10 cellular contexts compared by ENCODE assay signal in the genomic region with DNA sequence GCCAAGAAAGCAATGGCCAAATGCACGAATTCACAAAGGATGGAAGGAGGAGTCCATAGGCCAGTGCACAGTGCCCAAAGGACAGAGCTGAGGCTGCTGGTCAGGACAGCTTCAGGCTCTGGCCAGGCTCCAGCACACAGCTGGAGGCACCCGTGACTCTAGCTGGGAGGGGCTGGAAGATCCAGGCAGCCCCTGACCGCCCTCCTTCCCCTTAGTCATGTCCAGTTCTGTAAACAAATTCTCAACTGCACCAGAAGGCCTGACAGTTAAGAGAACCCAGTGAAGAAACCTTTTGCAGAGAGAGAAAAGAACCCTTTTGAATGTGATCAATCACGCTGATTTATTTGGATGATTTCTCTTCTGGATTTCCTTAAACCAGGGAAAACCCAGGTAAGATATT. TPM values are rescaled to one million over a fixed set of nuclear protein-coding genes. Genes with fewer than 3 reads are reported as not detected.
A peak's percentile ranks its signal among the peaks of the same experiment; 100 is the strongest.
DNase-seq lines count a peak whose midpoint lies in the region; ATAC-seq and TF ChIP-seq lines count a peak whose summit lies in the region.
"Had no signal": no experiment of that assay in that cellular context is flagged by ENCODE, and none has a peak within 500 bp of the region (broad histone marks: within the 10 kb centered on the region; RNA-seq: fewer than 3 reads in every experiment).

No MANE protein-coding gene starts in this region.

- intact Hi-C loops in mucosa of descending colon (cut with DNase I, micrococcal nuclease), result no loop called here

- H3K4me1 ChIP-seq in mucosa of descending colon (ENCODE audit: low read depth), result no peaks in the 10 kb centered on the region
- H3K4me1 ChIP-seq: parathyroid adenoma had no signal

- CTCF ChIA-PET in HEK293T (lab: Yijun Ruan, JAX), result no interaction called here

- no peak overlapping the region for H3K4me3 ChIP-seq in epithelial cell of esophagus (ENCODE audit: low read length)
- no peak overlapping the region for H3K4me3 ChIP-seq in mucosa of descending colon

- no peaks in the 10 kb centered on the region for H3K36me3 ChIP-seq in mucosa of descending colon (ENCODE audit: low read depth)

- POLR2A ChIA-PET in HEK293T (lab: Yijun Ruan, JAX), result interaction anchor here (0.5 kb wide), 1 partner anchor 83 kb away, joined by 3 read pairs; a partner anchor contains a TSS

- H3K9me3 ChIP-seq in mucosa of descending colon, result no peaks in the 10 kb centered on the region

- in situ Hi-C loops in ACHN (cut with HindIII; ENCODE audit: low pct_ligation_motif_present, low pct_unique_long_range_greater_than_20kb, low sequenced_read_pairs), result no loop called here

- ATAC-seq in mucosa of descending colon (peak; percentile 79), HG02759 (IDR thresholded peaks at IDR 0.05; ENCODE audit: unreplicated experiment) (no peak), GM21360 (IDR thresholded peaks at IDR 0.05; ENCODE audit: unreplicated experiment) (no peak), GM19351 (IDR thresholded peaks at IDR 0.05; ENCODE audit: unreplicated experiment) (no peak)

- TF ChIP-seq CTCF in epithelial cell of esophagus (IDR thresholded peaks at IDR 0.05; ENCODE audit: insufficient read depth, low read depth, low read length, missing control alignments), result no peak
- TF ChIP-seq CTCF in mucosa of descending colon (IDR thresholded peaks at IDR 0.05), result no peak

- DNase-seq in ACHN (peak; percentile 88), NCI-H460 (ENCODE audit: extremely low read depth, low read depth) (peak; percentile 41), epithelial cell of esophagus (ENCODE audit: low read depth) (peak; percentile 75), mucosa of descending colon (peak; percentile 64 to 82 (median 72)), HEK293T (ENCODE audit: extremely low spot score) (no peak)
- DNase-seq: DND-41 had no signal

TF ChIP-seq in HEK293T, 16 proteins besides CTCF, POLR2A, EP300 and RAD21:
- TF ChIP-seq, protein P1, sequence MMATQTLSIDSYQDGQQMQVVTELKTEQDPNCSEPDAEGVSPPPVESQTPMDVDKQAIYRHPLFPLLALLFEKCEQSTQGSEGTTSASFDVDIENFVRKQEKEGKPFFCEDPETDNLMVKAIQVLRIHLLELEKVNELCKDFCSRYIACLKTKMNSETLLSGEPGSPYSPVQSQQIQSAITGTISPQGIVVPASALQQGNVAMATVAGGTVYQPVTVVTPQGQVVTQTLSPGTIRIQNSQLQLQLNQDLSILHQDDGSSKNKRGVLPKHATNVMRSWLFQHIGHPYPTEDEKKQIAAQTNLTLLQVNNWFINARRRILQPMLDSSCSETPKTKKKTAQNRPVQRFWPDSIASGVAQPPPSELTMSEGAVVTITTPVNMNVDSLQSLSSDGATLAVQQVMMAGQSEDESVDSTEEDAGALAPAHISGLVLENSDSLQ (IDR thresholded peaks at IDR 0.05), result no peak
- no peak for TF ChIP-seq FOXM1 (IDR thresholded peaks at IDR 0.05; ENCODE audit: borderline replicate concordance)
TF ChIP-seq in HEK293T: peak in this region for 0.

RNA-seq across cellular contexts. Expression of a gene that starts 7.7 kb away (rescaled TPM):
- total RNA-seq in NCI-H460 (2014; rRNA removed; shearing (Covaris generic)), result 434 and 443 TPM in 2 replicates
- polyA plus RNA-seq in NCI-H460 (2014; cell fraction: nucleus; rRNA removed), result 181 and 258 TPM in 2 replicates
- total RNA-seq in mucosa of descending colon, result 100 to 1,000 TPM; 204 to 256 (median 251) TPM
